16 cellular contexts compared by ENCODE assay signal in genomic region chr4:106032851-106033286, GRCh38.
A peak's percentile ranks its signal among the peaks of the same experiment; 100 is the strongest.
DNase-seq lines count a peak whose midpoint lies in the region; ATAC-seq and TF ChIP-seq lines count a peak whose summit lies in the region.
"Had no signal": no experiment of that assay in that cellular context is flagged by ENCODE, and none has a peak within 500 bp of the region (broad histone marks: within the 10 kb centered on the region; RNA-seq: fewer than 3 reads in every experiment).

No MANE protein-coding gene starts in this region.

- H3K4me3 ChIP-seq in foreskin fibroblast (ENCODE audit: low read depth in 1 of 2, low read length in 2 of 2) (no peak overlapping the region), spleen (no peak overlapping the region)
- H3K4me3 ChIP-seq: left ventricle myocardium inferior had no signal

- no peaks in the 10 kb centered on the region for H3K27me3 ChIP-seq in spleen (replicated peaks in 1 of 7)

- no peak overlapping the region for H3K27ac ChIP-seq in spleen
- H3K27ac ChIP-seq: 22Rv1, left ventricle myocardium inferior had no signal

- DNase-seq in DMS53 (lab: John Stamatoyannopoulos, UW) (peak; percentile 23), DMS53 treated with DMSO at 0.1 percent for 48 hours (lab: John Stamatoyannopoulos, UW; ENCODE audit: unreplicated experiment) (no peak), T1000 (lab: John Stamatoyannopoulos, UW) (peak; percentile 12), foreskin fibroblast (peak; percentile 7 to 31), spleen (peak; percentile 33), posterior vena cava (ENCODE audit: low spot score) (no peak)
- DNase-seq: CD4-positive, alpha-beta T cell; KG1; left ventricle myocardium inferior; NCI-H524; retina; T-cell had no signal

- no peak for ATAC-seq in GM18873 (IDR thresholded peaks at IDR 0.05; ENCODE audit: low FRiP score, unreplicated experiment)
- no peak for ATAC-seq in HG03342 (IDR thresholded peaks at IDR 0.05; ENCODE audit: unreplicated experiment)
- ATAC-seq: stimulated activated memory B cell treated with anti-CD40 and anti-IgM and Interleukin-4, amounts not matched to agents 10 μg/mL and 1 μg/mL and 100 μg/mL, for 72 hours; T-cell had no signal

- no peaks in the 10 kb centered on the region for H3K36me3 ChIP-seq in spleen
- H3K36me3 ChIP-seq: left ventricle myocardium inferior had no signal

- 86 to 100% (median 88%) methylated on average over 1 of the region's 1 CpG for WGBS in spleen, 5 donors

- intact Hi-C loops in spleen (cut with DNase I; ENCODE audit: low total_unique reads) (no loop called here), posterior vena cava (cut with DNase I) (no loop called here)

- no peak for TF ChIP-seq POLR2A in spleen (IDR thresholded peaks at IDR 0.05)

- H3K9me3 ChIP-seq in spleen: peaks cover 0 to 43% (median 14%) of the 10 kb centered on the region in 8 donors

- TF ChIP-seq CTCF in foreskin fibroblast (IDR thresholded peaks at IDR 0.05; ENCODE audit: low read depth, low read length) (no peak), spleen (IDR thresholded peaks at IDR 0.05 in 8 of 11, conservative IDR thresholded peaks at IDR 0.05 in 3 of 11) (no peak)

- H3K4me1 ChIP-seq in spleen: peaks cover 0 to 5% (median 0%) of the 10 kb centered on the region in 6 donors
- H3K4me1 ChIP-seq: left ventricle myocardium inferior had no signal

Comparison
In these comparisons a context has a peak if more than half of its experiments do, and no peak if none do; other contexts are left out.
1. DNase-seq: peak in DMS53 (single experiment), T1000 (single experiment), foreskin fibroblast (2 of 2) and spleen (single experiment); none in DMS53 treated with DMSO at 0.1 percent for 48 hours (single experiment) and posterior vena cava (single experiment).